Comparison of ENCODE assay signal across 1 cellular context in genomic region chr19:11446652-11447301, GRCh38.
TF ChIP-seq lines count a peak whose summit lies in the region.

No MANE protein-coding gene starts in this region.

TF ChIP-seq in K562, 482 proteins besides CTCF, POLR2A, EP300 and RAD21 (continued from another document and continues in another):
- TF ChIP-seq HMGXB4 (CRISPR knock-in tag; IDR thresholded peaks at IDR 0.05) (no peak), ZNF668 (CRISPR knock-in tag; IDR thresholded peaks at IDR 0.05) (no peak), FUS (optimal IDR thresholded peaks at IDR 0.05; ENCODE audit: low read depth, low read length) (no peak), FOXA1 (IDR thresholded peaks at IDR 0.05; ENCODE audit: borderline replicate concordance) (no peak), HDAC6 (IDR thresholded peaks at IDR 0.05; ENCODE audit: low read depth, low read length) (no peak), ZNF384 (IDR thresholded peaks at IDR 0.05; ENCODE audit: low read depth, low read length) (no peak), ZNF561 (CRISPR knock-in tag; conservative IDR thresholded peaks at IDR 0.05) (no peak), CBFA2T3 (IDR thresholded peaks at IDR 0.05) (no peak), HLTF (IDR thresholded peaks at IDR 0.05) (peak; percentile 29; the same call in 1 of the 2 replicates), ERF (CRISPR knock-in tag; IDR thresholded peaks at IDR 0.05) (no peak), DDX20 (tag; IDR thresholded peaks at IDR 0.05; ENCODE audit: low read depth) (no peak), ZKSCAN3 (CRISPR knock-in tag; IDR thresholded peaks at IDR 0.05) (no peak), SAP30 (IDR thresholded peaks at IDR 0.05; ENCODE audit: borderline replicate concordance, insufficient read depth, low read depth, low read length, poor library complexity, severe bottlenecking) (no peak), MAX (CRISPR knock-in tag; IDR thresholded peaks at IDR 0.05) (no peak), TEAD4 (IDR thresholded peaks at IDR 0.05; ENCODE audit: low read length) (no peak), TEAD4 (CRISPR knock-in tag; IDR thresholded peaks at IDR 0.05; ENCODE audit: borderline replicate concordance) (no peak), AFF1 (IDR thresholded peaks at IDR 0.05; ENCODE audit: low read depth in 1 of 2, partially characterized antibody in 2 of 2) (no peak), WHSC1 (IDR thresholded peaks at IDR 0.05; ENCODE audit: low read length) (no peak), GATA2 (CRISPR knock-in tag; IDR thresholded peaks at IDR 0.05) (no peak), SIRT6 (IDR thresholded peaks at IDR 0.05; ENCODE audit: low read depth, low read length) (no peak), RFX7 (CRISPR knock-in tag; IDR thresholded peaks at IDR 0.05) (no peak), ZC3H11A (IDR thresholded peaks at IDR 0.05; ENCODE audit: low read depth, low read length) (no peak), KDM4B (IDR thresholded peaks at IDR 0.05; ENCODE audit: borderline replicate concordance in 2 of 2, low read depth in 1 of 2) (no peak), HDGF (IDR thresholded peaks at IDR 0.05) (peak; percentile 79; the same call in 1 of the 2 replicates), ATF6 (CRISPR knock-in tag; IDR thresholded peaks at IDR 0.05) (no peak), E4F1 (CRISPR knock-in tag; IDR thresholded peaks at IDR 0.05; ENCODE audit: borderline replicate concordance) (no peak), MTA1 (IDR thresholded peaks at IDR 0.05; ENCODE audit: borderline replicate concordance) (0 out of 2 replicates have a peak, but pooled peaks have one; percentile 20), NONO (IDR thresholded peaks at IDR 0.05; ENCODE audit: low read depth in 2 of 2, low read length in 1 of 2) (no peak), CTBP1 (IDR thresholded peaks at IDR 0.05; ENCODE audit: borderline replicate concordance) (0 out of 2 replicates have a peak, but pooled peaks have one; percentile 23), LCOR (CRISPR knock-in tag; IDR thresholded peaks at IDR 0.05) (no peak), DNMT1 (IDR thresholded peaks at IDR 0.05) (no peak), BHLHE40 (IDR thresholded peaks at IDR 0.05; ENCODE audit: low read length) (peak; percentile 7; the same call in 1 of the 2 replicates), SIN3A (IDR thresholded peaks at IDR 0.05; ENCODE audit: borderline replicate concordance in 2 of 2, control insufficient read depth in 1 of 2, low read depth in 2 of 2, low read length in 2 of 2) (no peak), GABPA (tag; conservative IDR thresholded peaks at IDR 0.05; ENCODE audit: low read depth) (no peak), BRD4 (IDR thresholded peaks at IDR 0.05) (no peak), PHF21A (IDR thresholded peaks at IDR 0.05; ENCODE audit: borderline replicate concordance, low read depth) (no peak)
- TF ChIP-seq, protein P1, sequence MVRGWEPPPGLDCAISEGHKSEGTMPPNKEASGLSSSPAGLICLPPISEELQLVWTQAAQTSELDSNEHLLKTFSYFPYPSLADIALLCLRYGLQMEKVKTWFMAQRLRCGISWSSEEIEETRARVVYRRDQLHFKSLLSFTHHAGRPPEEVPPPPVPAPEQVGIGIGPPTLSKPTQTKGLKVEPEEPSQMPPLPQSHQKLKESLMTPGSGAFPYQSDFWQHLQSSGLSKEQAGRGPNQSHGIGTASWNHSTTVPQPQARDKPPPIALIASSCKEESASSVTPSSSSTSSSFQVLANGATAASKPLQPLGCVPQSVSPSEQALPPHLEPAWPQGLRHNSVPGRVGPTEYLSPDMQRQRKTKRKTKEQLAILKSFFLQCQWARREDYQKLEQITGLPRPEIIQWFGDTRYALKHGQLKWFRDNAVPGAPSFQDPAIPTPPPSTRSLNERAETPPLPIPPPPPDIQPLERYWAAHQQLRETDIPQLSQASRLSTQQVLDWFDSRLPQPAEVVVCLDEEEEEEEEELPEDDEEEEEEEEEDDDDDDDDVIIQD (CRISPR knock-in tag; IDR thresholded peaks at IDR 0.05) = no peak
- TF ChIP-seq, protein P2, sequence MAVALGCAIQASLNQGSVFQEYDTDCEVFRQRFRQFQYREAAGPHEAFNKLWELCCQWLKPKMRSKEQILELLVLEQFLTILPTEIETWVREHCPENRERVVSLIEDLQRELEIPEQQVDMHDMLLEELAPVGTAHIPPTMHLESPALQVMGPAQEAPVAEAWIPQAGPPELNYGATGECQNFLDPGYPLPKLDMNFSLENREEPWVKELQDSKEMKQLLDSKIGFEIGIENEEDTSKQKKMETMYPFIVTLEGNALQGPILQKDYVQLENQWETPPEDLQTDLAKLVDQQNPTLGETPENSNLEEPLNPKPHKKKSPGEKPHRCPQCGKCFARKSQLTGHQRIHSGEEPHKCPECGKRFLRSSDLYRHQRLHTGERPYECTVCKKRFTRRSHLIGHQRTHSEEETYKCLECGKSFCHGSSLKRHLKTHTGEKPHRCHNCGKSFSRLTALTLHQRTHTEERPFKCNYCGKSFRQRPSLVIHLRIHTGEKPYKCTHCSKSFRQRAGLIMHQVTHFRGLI (CRISPR knock-in tag; IDR thresholded peaks at IDR 0.05) = no peak
- TF ChIP-seq, protein P3, sequence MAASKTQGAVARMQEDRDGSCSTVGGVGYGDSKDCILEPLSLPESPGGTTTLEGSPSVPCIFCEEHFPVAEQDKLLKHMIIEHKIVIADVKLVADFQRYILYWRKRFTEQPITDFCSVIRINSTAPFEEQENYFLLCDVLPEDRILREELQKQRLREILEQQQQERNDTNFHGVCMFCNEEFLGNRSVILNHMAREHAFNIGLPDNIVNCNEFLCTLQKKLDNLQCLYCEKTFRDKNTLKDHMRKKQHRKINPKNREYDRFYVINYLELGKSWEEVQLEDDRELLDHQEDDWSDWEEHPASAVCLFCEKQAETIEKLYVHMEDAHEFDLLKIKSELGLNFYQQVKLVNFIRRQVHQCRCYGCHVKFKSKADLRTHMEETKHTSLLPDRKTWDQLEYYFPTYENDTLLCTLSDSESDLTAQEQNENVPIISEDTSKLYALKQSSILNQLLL (CRISPR knock-in tag; IDR thresholded peaks at IDR 0.05; ENCODE audit: borderline replicate concordance) = no peak
